Comparison of ENCODE assay signal across 1 cellular context in the genomic region with DNA sequence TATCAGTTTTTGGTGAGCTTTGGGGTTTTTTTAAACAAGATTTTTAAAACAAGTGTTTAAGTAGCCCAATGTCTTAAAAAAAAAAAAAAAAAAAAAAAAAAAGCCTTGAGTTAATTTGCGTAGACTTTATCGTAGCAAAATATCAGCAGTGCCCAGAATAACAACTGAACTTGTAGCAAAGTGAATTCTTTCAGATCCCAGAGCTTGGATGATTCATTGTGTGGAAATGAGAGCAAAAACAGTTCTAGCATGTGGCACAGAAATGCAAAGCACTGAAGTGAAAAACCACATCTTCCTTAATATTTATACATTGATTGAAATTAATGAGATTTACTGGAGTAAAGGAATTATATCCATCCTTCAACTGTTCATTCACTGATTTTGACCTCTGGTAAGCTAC.
TF ChIP-seq lines count a peak whose summit lies in the region.

No MANE protein-coding gene starts in this region.

TF ChIP-seq in WTC11, 78 proteins besides CTCF, POLR2A, EP300 and RAD21 (continued from another document):
- no peak for TF ChIP-seq ERG (CRISPR knock-in tag; IDR thresholded peaks at IDR 0.05)
- TF ChIP-seq, protein P1, sequence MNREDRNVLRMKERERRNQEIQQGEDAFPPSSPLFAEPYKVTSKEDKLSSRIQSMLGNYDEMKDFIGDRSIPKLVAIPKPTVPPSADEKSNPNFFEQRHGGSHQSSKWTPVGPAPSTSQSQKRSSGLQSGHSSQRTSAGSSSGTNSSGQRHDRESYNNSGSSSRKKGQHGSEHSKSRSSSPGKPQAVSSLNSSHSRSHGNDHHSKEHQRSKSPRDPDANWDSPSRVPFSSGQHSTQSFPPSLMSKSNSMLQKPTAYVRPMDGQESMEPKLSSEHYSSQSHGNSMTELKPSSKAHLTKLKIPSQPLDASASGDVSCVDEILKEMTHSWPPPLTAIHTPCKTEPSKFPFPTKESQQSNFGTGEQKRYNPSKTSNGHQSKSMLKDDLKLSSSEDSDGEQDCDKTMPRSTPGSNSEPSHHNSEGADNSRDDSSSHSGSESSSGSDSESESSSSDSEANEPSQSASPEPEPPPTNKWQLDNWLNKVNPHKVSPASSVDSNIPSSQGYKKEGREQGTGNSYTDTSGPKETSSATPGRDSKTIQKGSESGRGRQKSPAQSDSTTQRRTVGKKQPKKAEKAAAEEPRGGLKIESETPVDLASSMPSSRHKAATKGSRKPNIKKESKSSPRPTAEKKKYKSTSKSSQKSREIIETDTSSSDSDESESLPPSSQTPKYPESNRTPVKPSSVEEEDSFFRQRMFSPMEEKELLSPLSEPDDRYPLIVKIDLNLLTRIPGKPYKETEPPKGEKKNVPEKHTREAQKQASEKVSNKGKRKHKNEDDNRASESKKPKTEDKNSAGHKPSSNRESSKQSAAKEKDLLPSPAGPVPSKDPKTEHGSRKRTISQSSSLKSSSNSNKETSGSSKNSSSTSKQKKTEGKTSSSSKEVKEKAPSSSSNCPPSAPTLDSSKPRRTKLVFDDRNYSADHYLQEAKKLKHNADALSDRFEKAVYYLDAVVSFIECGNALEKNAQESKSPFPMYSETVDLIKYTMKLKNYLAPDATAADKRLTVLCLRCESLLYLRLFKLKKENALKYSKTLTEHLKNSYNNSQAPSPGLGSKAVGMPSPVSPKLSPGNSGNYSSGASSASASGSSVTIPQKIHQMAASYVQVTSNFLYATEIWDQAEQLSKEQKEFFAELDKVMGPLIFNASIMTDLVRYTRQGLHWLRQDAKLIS (CRISPR knock-in tag; IDR thresholded peaks at IDR 0.05; ENCODE audit: borderline replicate concordance) = no peak
- no peak for TF ChIP-seq E2F5 (CRISPR knock-in tag; IDR thresholded peaks at IDR 0.05)
- TF ChIP-seq TP53 (CRISPR knock-in tag; IDR thresholded peaks at IDR 0.05) = no peak
- TF ChIP-seq NR1H2 (CRISPR knock-in tag; IDR thresholded peaks at IDR 0.05) = no peak
- TF ChIP-seq CBFB (CRISPR knock-in tag; IDR thresholded peaks at IDR 0.05; ENCODE audit: low read depth) = no peak
- TF ChIP-seq, protein P2, sequence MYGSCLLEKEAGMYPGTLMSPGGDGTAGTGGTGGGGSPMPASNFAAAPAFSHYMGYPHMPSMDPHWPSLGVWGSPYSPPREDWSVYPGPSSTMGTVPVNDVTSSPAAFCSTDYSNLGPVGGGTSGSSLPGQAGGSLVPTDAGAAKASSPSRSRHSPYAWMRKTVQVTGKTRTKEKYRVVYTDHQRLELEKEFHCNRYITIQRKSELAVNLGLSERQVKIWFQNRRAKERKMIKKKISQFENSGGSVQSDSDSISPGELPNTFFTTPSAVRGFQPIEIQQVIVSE (CRISPR knock-in tag; IDR thresholded peaks at IDR 0.05; ENCODE audit: borderline replicate concordance) = no peak
- no peak for TF ChIP-seq EMX1 (CRISPR knock-in tag; IDR thresholded peaks at IDR 0.05)
- no peak for TF ChIP-seq FOXJ3 (CRISPR knock-in tag; IDR thresholded peaks at IDR 0.05; ENCODE audit: borderline replicate concordance)
- no peak for TF ChIP-seq E2F1 (CRISPR knock-in tag; IDR thresholded peaks at IDR 0.05)
